In genomic region chr20:38550274-38550673, GRCh38 we compare ENCODE assay signal across 15 cellular contexts. TPM values are rescaled to one million over a fixed set of nuclear protein-coding genes. Genes with fewer than 3 reads are reported as not detected.
DNase-seq lines count a peak whose midpoint lies in the region; ATAC-seq and TF ChIP-seq lines count a peak whose summit lies in the region.
"Had no signal": no experiment of that assay in that cellular context is flagged by ENCODE, and none has a peak within 500 bp of the region (broad histone marks: within the 10 kb centered on the region; RNA-seq: fewer than 3 reads in every experiment).

No MANE protein-coding gene starts in this region.

- H3K4me2 ChIP-seq in GM23338 = no peak overlapping the region

- peaks cover 5 to 16% (median 8%) of the 10 kb centered on the region in 4 donors for H3K4me1 Mint-ChIP-seq in CD4-positive, CD25-positive, alpha-beta regulatory T cell
- no peaks in the 10 kb centered on the region for H3K4me1 Mint-ChIP-seq in GM23338
- H3K4me1 Mint-ChIP-seq: immature natural killer cell had no signal

- H3F3A ChIP-seq in GM23338 (replicated peaks; ENCODE audit: low read depth) = no peaks in the 10 kb centered on the region

- H3K4me3 ChIP-seq in CD4-positive, CD25-positive, alpha-beta regulatory T cell (ENCODE audit: low read depth, low read length) = no peak overlapping the region
- no peak overlapping the region for H3K4me3 ChIP-seq in GM23338
- no peak overlapping the region for H3K4me3 ChIP-seq in Panc1 (ENCODE audit: low read depth in 2 of 2, low read length in 2 of 2)
- no peak overlapping the region for H3K4me3 ChIP-seq in fibroblast of mammary gland (ENCODE audit: control insufficient read depth, low read depth, low read length)
- H3K4me3 ChIP-seq: coronary artery had no signal

- TSS peak; percentile 45 for BruUV-seq in Panc1 (replicated peaks; lab: Mats Ljungman, UMichigan)

- ATAC-seq in CD4-positive, CD25-positive, alpha-beta regulatory T cell (ENCODE audit: low read depth in 2 of 2) = peak; percentile 52 to 53
- ATAC-seq in GM23338 (no peak; the same call in 1 of the 3 replicates), Panc1 (no peak), left lobe of liver (no peak), HG02798 (IDR thresholded peaks at IDR 0.05; ENCODE audit: poor library complexity, unreplicated experiment) (no peak), HG03439 (IDR thresholded peaks at IDR 0.05; ENCODE audit: unreplicated experiment) (no peak)

- DNase-seq in CD4-positive, CD25-positive, alpha-beta regulatory T cell = peak in 2 of 3 donors; percentile 1 to 47
- DNase-seq in GM23338 (ENCODE audit: low spot score) = peak; percentile 34
- no peak for DNase-seq in Panc1 (ENCODE audit: low read depth, low spot score)
- no peak for DNase-seq in fibroblast of mammary gland (ENCODE audit: low read depth)
- DNase-seq in left lobe of liver (ENCODE audit: low spot score) = no peak
- DNase-seq in T1000 (lab: John Stamatoyannopoulos, UW) = no peak
- DNase-seq: CD4-positive, alpha-beta memory T cell; immature natural killer cell; stimulated activated CD4-positive, alpha-beta T cell treated with anti-CD3 and anti-CD28 coated beads, Interleukin-4, amount 100 ng/mL, for 24 hours had no signal

- no peaks in the 10 kb centered on the region for H3K79me2 ChIP-seq in GM23338 (replicated peaks; ENCODE audit: insufficient read depth)

- no peak overlapping the region for H3K4me3 Mint-ChIP-seq in CD4-positive, CD25-positive, alpha-beta regulatory T cell
- H3K4me3 Mint-ChIP-seq in GM23338 = no peak overlapping the region
- H3K4me3 Mint-ChIP-seq: activated naive CD8-positive, alpha-beta T cell; CD4-positive, alpha-beta memory T cell; immature natural killer cell; stimulated activated naive CD8-positive, alpha-beta T cell treated with anti-CD3 and anti-CD28 coated beads, Interleukin-15, Interleukin-2, amounts not matched to agents 100 ng/mL and 50 ng/mL, for 24 hours had no signal

- H3K27me3 Mint-ChIP-seq in CD4-positive, CD25-positive, alpha-beta regulatory T cell = no peaks in the 10 kb centered on the region
- no peaks in the 10 kb centered on the region for H3K27me3 Mint-ChIP-seq in GM23338 (ENCODE audit: insufficient read depth, low read depth, poor library complexity)
- H3K27me3 Mint-ChIP-seq: activated naive CD8-positive, alpha-beta T cell; CD4-positive, alpha-beta memory T cell; stimulated activated naive CD8-positive, alpha-beta T cell treated with anti-CD3 and anti-CD28 coated beads, Interleukin-15, Interleukin-2, amounts not matched to agents 100 ng/mL and 50 ng/mL, for 24 hours had no signal

- TF ChIP-seq CTCF in GM23338 (conservative IDR thresholded peaks at IDR 0.05; ENCODE audit: low read depth in 2 of 2) (peak; percentile 26 to 53; a peak in 3 of 4 replicates), Panc1 (IDR thresholded peaks at IDR 0.05) (peak; percentile 16; the same call in 1 of the 2 replicates), fibroblast of mammary gland (conservative IDR thresholded peaks at IDR 0.05; ENCODE audit: control insufficient read depth, insufficient read depth, low read depth, low read length) (peak; percentile 17)

- H3K9me3 ChIP-seq in CD4-positive, CD25-positive, alpha-beta regulatory T cell (ENCODE audit: control insufficient read depth in 2 of 2, low read length in 2 of 2) = no peaks in the 10 kb centered on the region
- no peaks in the 10 kb centered on the region for H3K9me3 ChIP-seq in Panc1 (ENCODE audit: control insufficient read depth, insufficient read depth, low read depth, low read length)

- H3K4me1 ChIP-seq in CD4-positive, CD25-positive, alpha-beta regulatory T cell (ENCODE audit: control insufficient read depth, insufficient read depth, low read length, poor library complexity, severe bottlenecking) = no peaks in the 10 kb centered on the region
- no peaks in the 10 kb centered on the region for H3K4me1 ChIP-seq in GM23338 (ENCODE audit: insufficient read depth)
- H3K4me1 ChIP-seq in Panc1 (ENCODE audit: control insufficient read depth, insufficient read depth, low read length) = no peaks in the 10 kb centered on the region

- intact Hi-C loops in Panc1 (cut with micrococcal nuclease; ENCODE audit: unreplicated experiment) = no loop called here

- no peak overlapping the region for H3K27ac ChIP-seq in CD4-positive, CD25-positive, alpha-beta regulatory T cell (ENCODE audit: insufficient read depth, low read length, poor library complexity, severe bottlenecking)
- H3K27ac ChIP-seq in GM23338 (ENCODE audit: low read depth) = no peak overlapping the region
- H3K27ac ChIP-seq in Panc1 (ENCODE audit: low read length) = no peak overlapping the region
- H3K27ac ChIP-seq: coronary artery had no signal

- no peaks in the 10 kb centered on the region for H3K9me3 Mint-ChIP-seq in CD4-positive, CD25-positive, alpha-beta regulatory T cell
- no peaks in the 10 kb centered on the region for H3K9me3 Mint-ChIP-seq in GM23338
- H3K9me3 Mint-ChIP-seq: CD4-positive, alpha-beta memory T cell; immature natural killer cell; stimulated activated naive CD8-positive, alpha-beta T cell treated with anti-CD3 and anti-CD28 coated beads, Interleukin-15, Interleukin-2, amounts not matched to agents 100 ng/mL and 50 ng/mL, for 24 hours had no signal

- CTCF ChIA-PET in Panc1 (lab: Charles Lee) = no interaction called here

- peaks cover 50% of the 10 kb centered on the region for H3K36me3 Mint-ChIP-seq in CD4-positive, CD25-positive, alpha-beta regulatory T cell
- H3K36me3 Mint-ChIP-seq in GM23338 (ENCODE audit: low read depth) = peaks cover 29% of the 10 kb centered on the region

- in situ Hi-C loops in Panc1 (cut with HindIII; ENCODE audit: low pct_unique_long_range_greater_than_20kb, low sequenced_read_pairs) = no loop called here

- no peaks in the 10 kb centered on the region for H3K9me2 ChIP-seq in GM23338 (ENCODE audit: insufficient read depth)

- peaks cover 13% of the 10 kb centered on the region for H4K20me1 ChIP-seq in GM23338 (replicated peaks; ENCODE audit: insufficient read depth)

- POLR2A ChIA-PET in Panc1 (lab: Charles Lee) = no interaction called here

- H3K36me3 ChIP-seq in CD4-positive, CD25-positive, alpha-beta regulatory T cell (ENCODE audit: control insufficient read depth, insufficient read depth, low read length) = peaks cover 93% of the 10 kb centered on the region
- H3K36me3 ChIP-seq in GM23338 (ENCODE audit: insufficient read depth) = peaks cover 41% of the 10 kb centered on the region
- H3K36me3 ChIP-seq in Panc1 (ENCODE audit: control insufficient read depth, insufficient read depth, low read length) = peaks cover 35% of the 10 kb centered on the region

- no peak overlapping the region for H2AFZ ChIP-seq in GM23338

- no peak overlapping the region for H3K27ac Mint-ChIP-seq in CD4-positive, CD25-positive, alpha-beta regulatory T cell
- no peak overlapping the region for H3K27ac Mint-ChIP-seq in GM23338
- H3K27ac Mint-ChIP-seq: activated naive CD8-positive, alpha-beta T cell; immature natural killer cell; stimulated activated naive CD8-positive, alpha-beta T cell treated with anti-CD3 and anti-CD28 coated beads, Interleukin-15, Interleukin-2, amounts not matched to agents 100 ng/mL and 50 ng/mL, for 24 hours had no signal

- no peaks in the 10 kb centered on the region for H3K27me3 ChIP-seq in CD4-positive, CD25-positive, alpha-beta regulatory T cell (ENCODE audit: control insufficient read depth, insufficient read depth, low read length)
- no peaks in the 10 kb centered on the region for H3K27me3 ChIP-seq in GM23338 (ENCODE audit: insufficient read depth)
- no peaks in the 10 kb centered on the region for H3K27me3 ChIP-seq in Panc1 (ENCODE audit: control insufficient read depth, insufficient read depth, low read length)

TF ChIP-seq in GM23338, 12 proteins besides CTCF, POLR2A, EP300 and RAD21 (continues in another document):
- no peak for TF ChIP-seq CREB1 (CRISPR knock-in tag; IDR thresholded peaks at IDR 0.05; ENCODE audit: low read depth)
- no peak for TF ChIP-seq ZNF331 (CRISPR knock-in tag; IDR thresholded peaks at IDR 0.05; ENCODE audit: low read depth)
- TF ChIP-seq, protein P1, sequence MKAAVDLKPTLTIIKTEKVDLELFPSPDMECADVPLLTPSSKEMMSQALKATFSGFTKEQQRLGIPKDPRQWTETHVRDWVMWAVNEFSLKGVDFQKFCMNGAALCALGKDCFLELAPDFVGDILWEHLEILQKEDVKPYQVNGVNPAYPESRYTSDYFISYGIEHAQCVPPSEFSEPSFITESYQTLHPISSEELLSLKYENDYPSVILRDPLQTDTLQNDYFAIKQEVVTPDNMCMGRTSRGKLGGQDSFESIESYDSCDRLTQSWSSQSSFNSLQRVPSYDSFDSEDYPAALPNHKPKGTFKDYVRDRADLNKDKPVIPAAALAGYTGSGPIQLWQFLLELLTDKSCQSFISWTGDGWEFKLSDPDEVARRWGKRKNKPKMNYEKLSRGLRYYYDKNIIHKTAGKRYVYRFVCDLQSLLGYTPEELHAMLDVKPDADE (IDR thresholded peaks at IDR 0.05) = no peak
- TF ChIP-seq EZH2phosphoT487 (IDR thresholded peaks at IDR 0.05; ENCODE audit: unreplicated experiment) = no peak
- TF ChIP-seq STAT1 (IDR thresholded peaks at IDR 0.05; ENCODE audit: unreplicated experiment) = no peak
- TF ChIP-seq POLR2AphosphoS5 (IDR thresholded peaks at IDR 0.05; ENCODE audit: low read depth) = no peak
- TF ChIP-seq ZNF114 (CRISPR knock-in tag; IDR thresholded peaks at IDR 0.05) = no peak
- no peak for TF ChIP-seq JUNB (IDR thresholded peaks at IDR 0.05; ENCODE audit: unreplicated experiment)

RNA-seq across cellular contexts. Expression of gene ADIG, which starts 30.7 kb away (rescaled TPM):
- total RNA-seq in CD4-positive, CD25-positive, alpha-beta regulatory T cell = not detected
- not detected for polyA plus RNA-seq in CD4-positive, CD25-positive, alpha-beta regulatory T cell
- not detected in 2 replicates for total RNA-seq in GM23338 (2014; rRNA removed; shearing (Covaris generic))
- not detected in 2 replicates for polyA plus RNA-seq in GM23338 (2016; fragmentation: Nextera tagmentation; extraction: Ambion mirVana)
- total RNA-seq in Panc1 (2021; ENCODE audit: unreplicated experiment) = not detected
- not detected for polyA plus RNA-seq in Panc1 (2012; ENCODE audit: insufficient read length)
- not detected for total RNA-seq in left lobe of liver
- total RNA-seq: CD4-positive, alpha-beta memory T cell; mucosa of gallbladder had no signal
- polyA plus RNA-seq: CD4-positive, alpha-beta memory T cell; immature natural killer cell had no signal

RNA-seq across cellular contexts. Expression of gene ARHGAP40, which starts 51.3 kb away (rescaled TPM):
- total RNA-seq in CD4-positive, CD25-positive, alpha-beta regulatory T cell = not detected
- not detected for polyA plus RNA-seq in CD4-positive, CD25-positive, alpha-beta regulatory T cell
- total RNA-seq in GM23338 (2014; rRNA removed; shearing (Covaris generic)) = 0.21 and 1.5 TPM in 2 replicates
- 0.30 TPM in 1 of 2 replicates, not detected in the other for polyA plus RNA-seq in GM23338 (2016; fragmentation: Nextera tagmentation; extraction: Ambion mirVana)
- total RNA-seq in Panc1 (2021; ENCODE audit: unreplicated experiment) (0.18 TPM), left lobe of liver (not detected)
- not detected for polyA plus RNA-seq in Panc1 (2012; ENCODE audit: insufficient read length)
- total RNA-seq: CD4-positive, alpha-beta memory T cell; mucosa of gallbladder had no signal
- polyA plus RNA-seq: CD4-positive, alpha-beta memory T cell; immature natural killer cell had no signal

Comparison
In these comparisons a context has a peak if more than half of its experiments do, and no peak if none do; other contexts are left out.
1. ATAC-seq: peak in CD4-positive, CD25-positive, alpha-beta regulatory T cell (2 of 2); none in GM23338 (single experiment), Panc1 (single experiment), left lobe of liver (single experiment), HG02798 (single experiment) and HG03439 (single experiment).
2. DNase-seq: peak in CD4-positive, CD25-positive, alpha-beta regulatory T cell (2 of 3) and GM23338 (single experiment); none in Panc1 (single experiment), fibroblast of mammary gland (single experiment), left lobe of liver (single experiment) and T1000 (single experiment).
3. Peak in every context shown above with its lines, with median percentiles within 50 percentile points of each other: CTCF ChIP-seq.